15 cellular contexts compared by ENCODE assay signal in genomic region chr7:2195403-2196246, GRCh38. TPM values are rescaled to one million over a fixed set of nuclear protein-coding genes. Genes with fewer than 3 reads are reported as not detected.
DNase-seq lines count a peak whose midpoint lies in the region; ATAC-seq and TF ChIP-seq lines count a peak whose summit lies in the region.
"Had no signal": no experiment of that assay in that cellular context is flagged by ENCODE, and none has a peak within 500 bp of the region (broad histone marks: within the 10 kb centered on the region; RNA-seq: fewer than 3 reads in every experiment).

No MANE protein-coding gene starts in this region.

- H3K27me3 ChIP-seq in GM23338 (ENCODE audit: insufficient read depth), result no peaks in the 10 kb centered on the region
- H3K27me3 ChIP-seq: hepatocyte had no signal

- peak; percentile 16 for DNase-seq in GM13976 (ENCODE audit: low spot score)
- DNase-seq in NCI-H524 (lab: John Stamatoyannopoulos, UW), result peak; percentile 64 to 70
- DNase-seq in Right ventricle myocardium inferior (ENCODE audit: missing footprints), result peak; percentile 73
- peak; percentile 68 for DNase-seq in pons (ENCODE audit: low spot score)
- no peak for DNase-seq in activated CD4-positive, alpha-beta T cell treated with anti-CD3 and anti-CD28 coated beads for 4 hours
- DNase-seq in GM23338 (ENCODE audit: low spot score), result no peak
- DNase-seq in NCI-H82 (lab: John Stamatoyannopoulos, UW), result no peak
- DNase-seq: activated CD4-positive, alpha-beta T cell treated with anti-CD3 and anti-CD28 coated beads, Interleukin-2, amount 10 ng/mL, durations not matched to agents 24 days and 14 days; stimulated activated CD4-positive, alpha-beta T cell treated with anti-CD3 and anti-CD28 coated beads, Interleukin-2, amount 100 ng/mL, for 48 hours had no signal

- H3K36me3 ChIP-seq in GM23338 (ENCODE audit: insufficient read depth), result peaks cover 11% of the 10 kb centered on the region

- no peaks in the 10 kb centered on the region for H3K4me1 ChIP-seq in GM23338 (ENCODE audit: insufficient read depth)

- H3K4me1 Mint-ChIP-seq in GM23338, result no peaks in the 10 kb centered on the region
- H3K4me1 Mint-ChIP-seq: activated CD4-positive, alpha-beta T cell treated with anti-CD3 and anti-CD28 coated beads, Interleukin-2, amount 10 ng/mL, durations not matched to agents 24 days and 14 days; B cell; memory B cell had no signal

- peaks cover 6% of the 10 kb centered on the region; the same call in 1 of the 2 replicates for H4K20me1 ChIP-seq in GM23338 (replicated peaks; ENCODE audit: insufficient read depth)

- H3K79me2 ChIP-seq in GM23338 (replicated peaks; ENCODE audit: insufficient read depth), result peaks cover 11% of the 10 kb centered on the region; the same call in 1 of the 2 replicates
- H3K79me2 ChIP-seq: hepatocyte had no signal

- TF ChIP-seq CTCF in GM13976 (IDR thresholded peaks at IDR 0.05; ENCODE audit: borderline replicate concordance, control extremely low read depth, extremely low read depth, insufficient read depth, missing control alignments) (no peak), GM23338 (conservative IDR thresholded peaks at IDR 0.05; ENCODE audit: low read depth in 2 of 2) (no peak)

- H3K9me3 Mint-ChIP-seq in GM23338, result peaks cover 8% of the 10 kb centered on the region; the same call in 2 of the 3 replicates
- H3K9me3 Mint-ChIP-seq: activated CD4-positive, alpha-beta T cell treated with anti-CD3 and anti-CD28 coated beads, Interleukin-2, amount 10 ng/mL, durations not matched to agents 24 days and 14 days; memory B cell; stimulated activated memory B cell treated with anti-CD40 and anti-IgM and Interleukin-4, amounts not matched to agents 10 μg/mL and 1 μg/mL and 100 μg/mL, for 72 hours had no signal

- no peak overlapping the region for H3K4me3 Mint-ChIP-seq in GM23338
- H3K4me3 Mint-ChIP-seq: activated CD4-positive, alpha-beta T cell treated with anti-CD3 and anti-CD28 coated beads, Interleukin-2, amount 10 ng/mL, durations not matched to agents 24 days and 14 days; B cell; memory B cell; stimulated activated memory B cell treated with anti-CD40 and anti-IgM and Interleukin-4, amounts not matched to agents 10 μg/mL and 1 μg/mL and 100 μg/mL, for 72 hours had no signal

- H3K9me2 ChIP-seq in GM23338 (ENCODE audit: insufficient read depth), result no peaks in the 10 kb centered on the region

- H2AFZ ChIP-seq in GM23338, result no peak overlapping the region
- H2AFZ ChIP-seq: hepatocyte had no signal

- no peak overlapping the region for H3K27ac ChIP-seq in GM23338 (ENCODE audit: low read depth)
- H3K27ac ChIP-seq: hepatocyte had no signal

- no peak overlapping the region for H3K27ac Mint-ChIP-seq in GM23338
- H3K27ac Mint-ChIP-seq: activated CD4-positive, alpha-beta T cell treated with anti-CD3 and anti-CD28 coated beads, Interleukin-2, amount 10 ng/mL, durations not matched to agents 24 days and 14 days; activated T-helper 2 cell treated with anti-CD3 and anti-CD28 coated beads, Interferon-gamma antibody, Interleukin-2, Interleukin-4, amounts not matched to agents 10 μg/mL and 5 μg/mL and 100 μg/mL, durations not matched to agents 14 hours and 24 hours and 36 hours; B cell; memory B cell; stimulated activated memory B cell treated with anti-CD40 and anti-IgM and Interleukin-4, amounts not matched to agents 10 μg/mL and 1 μg/mL and 100 μg/mL, for 72 hours had no signal

- ATAC-seq in Right ventricle myocardium inferior (peak; percentile 70), GM23338 (no peak), GM21515 (IDR thresholded peaks at IDR 0.05; ENCODE audit: unreplicated experiment) (no peak)
- ATAC-seq: stimulated activated memory B cell treated with anti-CD40 and anti-IgM and Interleukin-4, amounts not matched to agents 10 μg/mL and 1 μg/mL and 100 μg/mL, for 72 hours had no signal

- H3K27me3 Mint-ChIP-seq in GM23338 (ENCODE audit: insufficient read depth, low read depth, poor library complexity), result peaks cover 7% of the 10 kb centered on the region
- H3K27me3 Mint-ChIP-seq: activated CD4-positive, alpha-beta T cell treated with anti-CD3 and anti-CD28 coated beads, Interleukin-2, amount 10 ng/mL, durations not matched to agents 24 days and 14 days; B cell; memory B cell; stimulated activated memory B cell treated with anti-CD40 and anti-IgM and Interleukin-4, amounts not matched to agents 10 μg/mL and 1 μg/mL and 100 μg/mL, for 72 hours had no signal

- intact Hi-C loops in Right ventricle myocardium inferior (cut with DNase I), result loop anchor here (5.0 kb wide), 1 partner anchor 93 kb away; no protein-coding TSS in a partner anchor

- H3F3A ChIP-seq in GM23338 (replicated peaks; ENCODE audit: low read depth), result no peaks in the 10 kb centered on the region

- H3K36me3 Mint-ChIP-seq in GM23338 (ENCODE audit: low read depth), result peaks cover 59% of the 10 kb centered on the region

- no peak overlapping the region for H3K4me3 ChIP-seq in GM23338
- H3K4me3 ChIP-seq: hepatocyte had no signal

- H3K4me2 ChIP-seq in GM23338, result no peak overlapping the region
- H3K4me2 ChIP-seq: hepatocyte had no signal

- in situ Hi-C loops in GM13976 (cut with MboI; ENCODE audit: low sequenced_read_pairs, unreplicated experiment), result no loop called here

TF ChIP-seq in GM23338, 12 proteins besides CTCF, POLR2A, EP300 and RAD21:
- TF ChIP-seq ZNF114 (CRISPR knock-in tag; IDR thresholded peaks at IDR 0.05) (no peak), ZNF331 (CRISPR knock-in tag; IDR thresholded peaks at IDR 0.05; ENCODE audit: low read depth) (no peak), CREB1 (CRISPR knock-in tag; IDR thresholded peaks at IDR 0.05; ENCODE audit: low read depth) (no peak)

RNA-seq across cellular contexts. Expression of gene MAD1L1, which starts 37.1 kb away (rescaled TPM):
- 19.1 TPM for total RNA-seq in Right ventricle myocardium inferior
- total RNA-seq in GM23338 (2014; rRNA removed; shearing (Covaris generic)), result 59.3 and 87.1 TPM in 2 replicates
- 40.3 and 42.9 TPM in 2 replicates for polyA plus RNA-seq in GM23338 (2016; fragmentation: Nextera tagmentation; extraction: Ambion mirVana)

RNA-seq across cellular contexts. Expression of gene MRM2, which starts 46.4 kb away (rescaled TPM):
- 20.7 TPM for total RNA-seq in Right ventricle myocardium inferior
- 25.3 and 30.0 TPM in 2 replicates for total RNA-seq in GM23338 (2014; rRNA removed; shearing (Covaris generic))
- 37.8 and 41.1 TPM in 2 replicates for polyA plus RNA-seq in GM23338 (2016; fragmentation: Nextera tagmentation; extraction: Ambion mirVana)

RNA-seq across cellular contexts. Expression of gene NUDT1, which starts 46.4 kb away (rescaled TPM):
- total RNA-seq in Right ventricle myocardium inferior, result 13.6 TPM
- 54.5 and 66.8 TPM in 2 replicates for total RNA-seq in GM23338 (2014; rRNA removed; shearing (Covaris generic))
- polyA plus RNA-seq in GM23338 (2016; fragmentation: Nextera tagmentation; extraction: Ambion mirVana), result 151 and 163 TPM in 2 replicates

Comparison
In these comparisons a context has a peak if more than half of its experiments do, and no peak if none do; other contexts are left out.
1. DNase-seq: peak in GM13976 (single experiment), NCI-H524 (2 of 2), Right ventricle myocardium inferior (single experiment) and pons (single experiment); none in activated CD4-positive, alpha-beta T cell treated with anti-CD3 and anti-CD28 coated beads for 4 hours (0 of 2), GM23338 (single experiment) and NCI-H82 (single experiment).